1 cellular context compared by ENCODE assay signal in genomic region chr17:52298881-52299280, GRCh38.
TF ChIP-seq lines count a peak whose summit lies in the region.

No MANE protein-coding gene starts in this region.

TF ChIP-seq in GM23338, 12 proteins besides CTCF, POLR2A, EP300 and RAD21 (continued from another document):
- TF ChIP-seq, protein P1, sequence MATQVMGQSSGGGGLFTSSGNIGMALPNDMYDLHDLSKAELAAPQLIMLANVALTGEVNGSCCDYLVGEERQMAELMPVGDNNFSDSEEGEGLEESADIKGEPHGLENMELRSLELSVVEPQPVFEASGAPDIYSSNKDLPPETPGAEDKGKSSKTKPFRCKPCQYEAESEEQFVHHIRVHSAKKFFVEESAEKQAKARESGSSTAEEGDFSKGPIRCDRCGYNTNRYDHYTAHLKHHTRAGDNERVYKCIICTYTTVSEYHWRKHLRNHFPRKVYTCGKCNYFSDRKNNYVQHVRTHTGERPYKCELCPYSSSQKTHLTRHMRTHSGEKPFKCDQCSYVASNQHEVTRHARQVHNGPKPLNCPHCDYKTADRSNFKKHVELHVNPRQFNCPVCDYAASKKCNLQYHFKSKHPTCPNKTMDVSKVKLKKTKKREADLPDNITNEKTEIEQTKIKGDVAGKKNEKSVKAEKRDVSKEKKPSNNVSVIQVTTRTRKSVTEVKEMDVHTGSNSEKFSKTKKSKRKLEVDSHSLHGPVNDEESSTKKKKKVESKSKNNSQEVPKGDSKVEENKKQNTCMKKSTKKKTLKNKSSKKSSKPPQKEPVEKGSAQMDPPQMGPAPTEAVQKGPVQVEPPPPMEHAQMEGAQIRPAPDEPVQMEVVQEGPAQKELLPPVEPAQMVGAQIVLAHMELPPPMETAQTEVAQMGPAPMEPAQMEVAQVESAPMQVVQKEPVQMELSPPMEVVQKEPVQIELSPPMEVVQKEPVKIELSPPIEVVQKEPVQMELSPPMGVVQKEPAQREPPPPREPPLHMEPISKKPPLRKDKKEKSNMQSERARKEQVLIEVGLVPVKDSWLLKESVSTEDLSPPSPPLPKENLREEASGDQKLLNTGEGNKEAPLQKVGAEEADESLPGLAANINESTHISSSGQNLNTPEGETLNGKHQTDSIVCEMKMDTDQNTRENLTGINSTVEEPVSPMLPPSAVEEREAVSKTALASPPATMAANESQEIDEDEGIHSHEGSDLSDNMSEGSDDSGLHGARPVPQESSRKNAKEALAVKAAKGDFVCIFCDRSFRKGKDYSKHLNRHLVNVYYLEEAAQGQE (IDR thresholded peaks at IDR 0.05; ENCODE audit: unreplicated experiment) = no peak
- TF ChIP-seq EZH2phosphoT487 (IDR thresholded peaks at IDR 0.05; ENCODE audit: unreplicated experiment) (no peak), NANOG (IDR thresholded peaks at IDR 0.05; ENCODE audit: borderline replicate concordance) (no peak), STAT1 (IDR thresholded peaks at IDR 0.05; ENCODE audit: unreplicated experiment) (no peak), ZNF462 (CRISPR knock-in tag; IDR thresholded peaks at IDR 0.05) (no peak), CREB1 (CRISPR knock-in tag; IDR thresholded peaks at IDR 0.05; ENCODE audit: low read depth) (no peak), ETS1 (IDR thresholded peaks at IDR 0.05) (no peak), POLR2AphosphoS5 (IDR thresholded peaks at IDR 0.05; ENCODE audit: low read depth) (no peak), EZH2 (IDR thresholded peaks at IDR 0.05; ENCODE audit: low read depth, unreplicated experiment) (no peak), ZNF331 (CRISPR knock-in tag; IDR thresholded peaks at IDR 0.05; ENCODE audit: low read depth) (no peak), ZNF114 (CRISPR knock-in tag; IDR thresholded peaks at IDR 0.05) (no peak)
